8 cellular contexts compared by ENCODE assay signal in the genomic region with DNA sequence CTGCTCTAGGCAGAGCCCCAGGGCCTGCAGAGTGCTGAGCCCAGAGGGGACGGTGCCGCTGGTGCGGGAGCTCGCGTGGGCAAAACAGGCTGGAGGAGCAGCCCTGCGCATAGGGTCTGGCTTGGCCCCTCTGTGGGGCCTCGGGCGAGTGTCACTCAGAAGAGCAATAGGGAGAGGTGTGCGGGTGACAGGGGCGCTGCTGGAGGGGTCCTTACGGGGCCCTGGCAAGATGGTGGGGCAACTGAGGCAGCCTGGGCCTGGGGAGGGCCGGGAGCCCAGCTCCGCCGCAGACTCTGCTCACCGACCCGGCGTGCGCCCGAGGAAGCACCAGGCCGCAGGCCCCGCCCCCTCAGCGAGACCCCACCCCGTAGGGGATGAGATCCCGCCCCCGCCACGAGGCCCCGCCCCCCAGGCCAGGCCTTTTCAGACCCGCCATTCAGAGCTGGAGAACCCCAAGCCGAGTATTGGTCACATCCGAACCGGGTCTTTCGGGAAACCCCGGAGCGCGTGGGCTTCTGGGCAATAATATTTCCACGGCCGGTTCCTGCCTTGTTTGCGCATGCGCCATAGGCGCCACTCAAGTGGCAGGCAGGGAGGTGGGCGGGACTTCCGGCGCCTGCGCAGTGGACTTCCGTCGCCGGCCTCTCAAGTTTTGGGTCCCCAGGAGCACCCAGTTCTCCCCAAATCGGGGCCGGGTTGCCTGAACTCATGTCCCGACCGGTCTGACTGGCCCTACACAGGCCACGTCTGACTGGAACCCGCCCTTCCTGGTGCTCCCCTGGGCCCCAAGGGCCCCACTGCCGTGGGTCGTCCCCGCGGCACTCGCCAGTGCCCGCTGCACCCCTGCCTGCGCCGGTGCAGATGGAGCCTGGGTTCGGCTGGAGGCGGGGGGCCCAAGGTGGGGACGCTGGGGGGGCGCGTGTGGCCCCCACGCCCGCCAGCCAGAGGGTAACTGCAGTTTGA. TPM values are rescaled to one million over a fixed set of nuclear protein-coding genes. Genes with fewer than 3 reads are reported as not detected.
DNase-seq lines count a peak whose midpoint lies in the region; ATAC-seq and TF ChIP-seq lines count a peak whose summit lies in the region.

No MANE protein-coding gene starts in this region.

- H3K9me3 Mint-ChIP-seq in GM23338 = no peaks in the 10 kb centered on the region
- H3K9me3 Mint-ChIP-seq in naive thymus-derived CD4-positive, alpha-beta T cell = no peaks in the 10 kb centered on the region
- H3K9me3 Mint-ChIP-seq in stimulated activated memory B cell treated with anti-CD40 and anti-IgM and Interleukin-4, amounts not matched to agents 10 μg/mL and 1 μg/mL and 100 μg/mL, for 72 hours = no peaks in the 10 kb centered on the region

- H3K4me2 ChIP-seq in GM23338 (peak overlapping the region; percentile 99), fibroblast of lung (ENCODE audit: extremely low read depth, insufficient read depth, low read length) (peak overlapping the region; percentile 82)

- H2AFZ ChIP-seq in GM23338 = peak overlapping the region; percentile 83
- H2AFZ ChIP-seq in fibroblast of lung (ENCODE audit: low read length) = peak overlapping the region; percentile 32

- H3F3A ChIP-seq in GM23338 (replicated peaks; ENCODE audit: low read depth) = 0 out of 2 replicates have a peak, but pooled peaks cover 6% of the 10 kb centered on the region

- H3K9me2 ChIP-seq in GM23338 (ENCODE audit: insufficient read depth) = no peaks in the 10 kb centered on the region

- ATAC-seq in GM23338 = peak; percentile 53
- peak; percentile 97 for ATAC-seq in naive thymus-derived CD4-positive, alpha-beta T cell
- peak; percentile 88 for ATAC-seq in stimulated activated memory B cell treated with anti-CD40 and anti-IgM and Interleukin-4, amounts not matched to agents 10 μg/mL and 1 μg/mL and 100 μg/mL, for 72 hours

- H3K36me3 ChIP-seq in GM23338 (ENCODE audit: insufficient read depth) (no peaks in the 10 kb centered on the region), fibroblast of lung (ENCODE audit: control insufficient read depth, insufficient read depth, low read length) (peaks cover 3% of the 10 kb centered on the region)
- no peaks in the 10 kb centered on the region for H3K36me3 ChIP-seq in naive thymus-derived CD4-positive, alpha-beta T cell (ENCODE audit: control insufficient read depth in 2 of 3, insufficient read depth in 3 of 3, low read length in 3 of 3)

- peak overlapping the region; percentile 70 for H3K4me3 Mint-ChIP-seq in GM23338
- H3K4me3 Mint-ChIP-seq in naive thymus-derived CD4-positive, alpha-beta T cell = peak overlapping the region; percentile 78 to 88 (median 82)
- H3K4me3 Mint-ChIP-seq in stimulated activated memory B cell treated with anti-CD40 and anti-IgM and Interleukin-4, amounts not matched to agents 10 μg/mL and 1 μg/mL and 100 μg/mL, for 72 hours = peak overlapping the region; percentile 83

- H3K9ac ChIP-seq in fibroblast of lung (ENCODE audit: insufficient read depth, low read length) = peak overlapping the region; percentile 77

- POLR2A ChIA-PET in naive thymus-derived CD4-positive, alpha-beta T cell (lab: Charles Lee) = interaction anchor here (0.5 to 4.9 kb wide), 26 partner anchors 13 to 153 kb away, joined by 3 to 42 read pairs (median 4); a partner anchor contains a TSS

- no peak for TF ChIP-seq CTCF in GM23338 (conservative IDR thresholded peaks at IDR 0.05; ENCODE audit: low read depth in 2 of 2)
- TF ChIP-seq CTCF in fibroblast of lung (conservative IDR thresholded peaks at IDR 0.05 in 1 of 2, IDR thresholded peaks at IDR 0.05 in 1 of 2; ENCODE audit: low read depth in 1 of 2, low read length in 2 of 2) = no peak

- H3K4me1 Mint-ChIP-seq in GM23338 = peaks cover 4% of the 10 kb centered on the region; the same call in 2 of the 3 replicates
- peaks cover 5 to 15% (median 6%) of the 10 kb centered on the region in 7 donors for H3K4me1 Mint-ChIP-seq in naive thymus-derived CD4-positive, alpha-beta T cell
- peaks cover 20% of the 10 kb centered on the region for H3K4me1 Mint-ChIP-seq in stimulated activated memory B cell treated with anti-CD40 and anti-IgM and Interleukin-4, amounts not matched to agents 10 μg/mL and 1 μg/mL and 100 μg/mL, for 72 hours

- H3K79me2 ChIP-seq in GM23338 (replicated peaks; ENCODE audit: insufficient read depth) (no peaks in the 10 kb centered on the region), fibroblast of lung (ENCODE audit: control insufficient read depth, insufficient read depth, low read length) (no peaks in the 10 kb centered on the region)

- CTCF ChIA-PET in naive thymus-derived CD4-positive, alpha-beta T cell (lab: Charles Lee) = interaction anchor here (0.5 to 1.5 kb wide), 5 partner anchors 12 to 226 kb away, joined by 3 to 4 read pairs (median 3); a partner anchor contains a TSS

- H3K27me3 Mint-ChIP-seq in GM23338 (ENCODE audit: insufficient read depth, low read depth, poor library complexity) = peaks cover 3% of the 10 kb centered on the region
- H3K27me3 Mint-ChIP-seq in naive thymus-derived CD4-positive, alpha-beta T cell = peaks cover 0 to 6% (median 4%) of the 10 kb centered on the region in 5 donors
- peaks cover 9% of the 10 kb centered on the region for H3K27me3 Mint-ChIP-seq in stimulated activated memory B cell treated with anti-CD40 and anti-IgM and Interleukin-4, amounts not matched to agents 10 μg/mL and 1 μg/mL and 100 μg/mL, for 72 hours

- H3K36me3 Mint-ChIP-seq in GM23338 (ENCODE audit: low read depth) = no peaks in the 10 kb centered on the region
- H3K36me3 Mint-ChIP-seq in naive thymus-derived CD4-positive, alpha-beta T cell = no peaks in the 10 kb centered on the region
- no peaks in the 10 kb centered on the region for H3K36me3 Mint-ChIP-seq in stimulated activated memory B cell treated with anti-CD40 and anti-IgM and Interleukin-4, amounts not matched to agents 10 μg/mL and 1 μg/mL and 100 μg/mL, for 72 hours

- H4K20me1 ChIP-seq in GM23338 (replicated peaks; ENCODE audit: insufficient read depth) = no peaks in the 10 kb centered on the region
- H4K20me1 ChIP-seq in fibroblast of lung (ENCODE audit: control insufficient read depth, extremely low read depth, insufficient read depth, low read length) = no peaks in the 10 kb centered on the region

- H3K27ac Mint-ChIP-seq in GM23338 = no peak overlapping the region
- peak overlapping the region; percentile 21 to 92 (median 73) for H3K27ac Mint-ChIP-seq in naive thymus-derived CD4-positive, alpha-beta T cell
- H3K27ac Mint-ChIP-seq in stimulated activated memory B cell treated with anti-CD40 and anti-IgM and Interleukin-4, amounts not matched to agents 10 μg/mL and 1 μg/mL and 100 μg/mL, for 72 hours = peak overlapping the region; percentile 69

- H3K27ac ChIP-seq in GM23338 (ENCODE audit: low read depth) = peak overlapping the region; percentile 76; the same call in 1 of the 2 replicates
- H3K27ac ChIP-seq in fibroblast of lung (ENCODE audit: insufficient read depth, low read length) = peak overlapping the region; percentile 62
- peak overlapping the region; percentile 91 for H3K27ac ChIP-seq in naive thymus-derived CD4-positive, alpha-beta T cell (ENCODE audit: low read depth, low read length)

- H3K4me3 ChIP-seq in GM23338 = peak overlapping the region; percentile 94
- H3K4me3 ChIP-seq in fibroblast of lung (replicated peaks in 1 of 4; ENCODE audit: control extremely low read depth in 1 of 4, insufficient read depth in 1 of 4, low read depth in 3 of 4, low read length in 4 of 4) = peak overlapping the region; percentile 58 to 81 (median 62)
- H3K4me3 ChIP-seq in naive thymus-derived CD4-positive, alpha-beta T cell (ENCODE audit: low read length) = peak overlapping the region; percentile 86

- no peaks in the 10 kb centered on the region for H3K9me3 ChIP-seq in fibroblast of lung (ENCODE audit: control insufficient read depth, insufficient read depth, low read depth, low read length)
- H3K9me3 ChIP-seq in naive thymus-derived CD4-positive, alpha-beta T cell (ENCODE audit: control insufficient read depth in 2 of 3, low read length in 3 of 3) = no peaks in the 10 kb centered on the region

- peaks cover 9% of the 10 kb centered on the region; the same call in 1 of the 2 replicates for H3K27me3 ChIP-seq in GM23338 (ENCODE audit: insufficient read depth)
- H3K27me3 ChIP-seq in fibroblast of lung (ENCODE audit: control insufficient read depth, insufficient read depth, low read length) = no peaks in the 10 kb centered on the region
- H3K27me3 ChIP-seq in naive thymus-derived CD4-positive, alpha-beta T cell (ENCODE audit: control insufficient read depth in 2 of 2, insufficient read depth in 2 of 2, low read length in 2 of 2) = no peaks in the 10 kb centered on the region

- H3K4me1 ChIP-seq in GM23338 (ENCODE audit: insufficient read depth) (peaks cover 3% of the 10 kb centered on the region; the same call in 1 of the 2 replicates), fibroblast of lung (ENCODE audit: control insufficient read depth, extremely low read depth, insufficient read depth, low read length) (peaks cover 8% of the 10 kb centered on the region)
- peaks cover 9 to 11% of the 10 kb centered on the region in 2 donors for H3K4me1 ChIP-seq in naive thymus-derived CD4-positive, alpha-beta T cell (ENCODE audit: control insufficient read depth in 2 of 2, insufficient read depth in 2 of 2, low read length in 2 of 2)

- DNase-seq in Daoy (ENCODE audit: low read depth) = peak; percentile 99
- DNase-seq in GM23338 (ENCODE audit: low spot score) = peak; percentile 98
- peak; percentile 95 for DNase-seq in Kasumi-1 (lab: John Stamatoyannopoulos, UW)
- DNase-seq in RKO (ENCODE audit: low spot score) = peak; percentile 100
- peak; percentile 93 to 98 for DNase-seq in activated T-helper 1 cell treated with anti-CD3 and anti-CD28 coated beads, Interleukin-2, amount 50 U/mL, for 16 hours (ENCODE audit: low read depth in 1 of 2, low spot score in 1 of 2)
- DNase-seq in fibroblast of lung (ENCODE audit: low read depth in 2 of 2) = peak; percentile 92 to 98
- DNase-seq in naive thymus-derived CD4-positive, alpha-beta T cell = peak; percentile 93 to 99 (median 99)

- intact Hi-C loops in naive thymus-derived CD4-positive, alpha-beta T cell (cut with micrococcal nuclease) = loop anchor here (1.0 to 10.0 kb wide), 17 partner anchors 13 to 676 kb away; a partner anchor contains a TSS

RNA-seq across cellular contexts. Expression of a gene that starts 1.3 kb away (rescaled TPM):
- total RNA-seq in Daoy (2014; rRNA removed; shearing (Covaris generic)) = not detected in 2 replicates
- total RNA-seq in GM23338 (2014; rRNA removed; shearing (Covaris generic)) = 1.4 and 1.9 TPM in 2 replicates
- 5.6 and 7.4 TPM in 2 replicates for polyA plus RNA-seq in GM23338 (2016; fragmentation: Nextera tagmentation; extraction: Ambion mirVana)
- total RNA-seq in fibroblast of lung = 0.26 and 0.33 TPM in 2 replicates
- polyA plus RNA-seq in fibroblast of lung = 0.14 and 0.34 TPM in 2 replicates
- 1.8 and 6.7 TPM in 2 replicates for polyA plus RNA-seq in fibroblast of lung (2012)
- polyA minus RNA-seq in fibroblast of lung (ENCODE audit: low replicate concordance) = 0.82 TPM in 1 of 2 replicates, not detected in the other
- total RNA-seq in naive thymus-derived CD4-positive, alpha-beta T cell = 1 to 10 TPM in 4 of 5 experiments, under 1 TPM in 1; 0.85 to 4.3 (median 1.2) TPM
- polyA plus RNA-seq in naive thymus-derived CD4-positive, alpha-beta T cell = not detected

RNA-seq across cellular contexts. Expression of a gene that starts 1.6 kb away (rescaled TPM):
- 0.91 TPM in 1 of 2 replicates, not detected in the other for total RNA-seq in Daoy (2014; rRNA removed; shearing (Covaris generic))
- 1.4 and 2.0 TPM in 2 replicates for total RNA-seq in GM23338 (2014; rRNA removed; shearing (Covaris generic))
- polyA plus RNA-seq in GM23338 (2016; fragmentation: Nextera tagmentation; extraction: Ambion mirVana) (2.0 and 3.2 TPM in 2 replicates), fibroblast of lung (0.19 and 0.25 TPM in 2 replicates)
- 0.51 and 0.66 TPM in 2 replicates for total RNA-seq in fibroblast of lung
- polyA plus RNA-seq in fibroblast of lung (2012) = 0.33 and 0.78 TPM in 2 replicates
- not detected in 2 replicates for polyA minus RNA-seq in fibroblast of lung (ENCODE audit: low replicate concordance)
- total RNA-seq in naive thymus-derived CD4-positive, alpha-beta T cell = under 1 TPM in 3 of 5 experiments, not detected in 2; 0.45 to 0.63 (median 0.46) TPM
- under 1 TPM in 1 of 2 donors, not detected in 1; 0.52 TPM for polyA plus RNA-seq in naive thymus-derived CD4-positive, alpha-beta T cell

RNA-seq across cellular contexts. Expression of a gene that starts 3.9 kb away (rescaled TPM):
- 0.21 TPM in 1 of 2 replicates, not detected in the other for total RNA-seq in Daoy (2014; rRNA removed; shearing (Covaris generic))
- 0.63 TPM in 1 of 2 replicates, not detected in the other for total RNA-seq in GM23338 (2014; rRNA removed; shearing (Covaris generic))
- not detected in 2 replicates for polyA plus RNA-seq in GM23338 (2016; fragmentation: Nextera tagmentation; extraction: Ambion mirVana)
- under 0.01 TPM in 1 of 2 replicates, not detected in the other for total RNA-seq in fibroblast of lung
- polyA plus RNA-seq in fibroblast of lung = not detected in 2 replicates
- not detected in 2 replicates for polyA plus RNA-seq in fibroblast of lung (2012)
- not detected in 2 replicates for polyA minus RNA-seq in fibroblast of lung (ENCODE audit: low replicate concordance)
- total RNA-seq in naive thymus-derived CD4-positive, alpha-beta T cell = under 1 TPM in 1 of 5 experiments, not detected in 4; 0.12 TPM
- polyA plus RNA-seq in naive thymus-derived CD4-positive, alpha-beta T cell = not detected

RNA-seq across cellular contexts. Expression of a gene that starts 7.3 kb away (rescaled TPM):
- total RNA-seq in Daoy (2014; rRNA removed; shearing (Covaris generic)) = not detected in 2 replicates
- not detected in 2 replicates for total RNA-seq in GM23338 (2014; rRNA removed; shearing (Covaris generic))
- not detected in 2 replicates for polyA plus RNA-seq in GM23338 (2016; fragmentation: Nextera tagmentation; extraction: Ambion mirVana)
- total RNA-seq in fibroblast of lung = not detected in 2 replicates
- polyA plus RNA-seq in fibroblast of lung = not detected in 2 replicates
- not detected in 2 replicates for polyA plus RNA-seq in fibroblast of lung (2012)
- not detected in 2 replicates for polyA minus RNA-seq in fibroblast of lung (ENCODE audit: low replicate concordance)
- under 1 TPM in 2 of 5 experiments, not detected in 3; 0.16 TPM for total RNA-seq in naive thymus-derived CD4-positive, alpha-beta T cell
- not detected for polyA plus RNA-seq in naive thymus-derived CD4-positive, alpha-beta T cell

RNA-seq across cellular contexts. Expression of a gene that starts 17.7 kb away (rescaled TPM):
- total RNA-seq in Daoy (2014; rRNA removed; shearing (Covaris generic)) = 294 and 321 TPM in 2 replicates
- 334 and 374 TPM in 2 replicates for total RNA-seq in GM23338 (2014; rRNA removed; shearing (Covaris generic))
- polyA plus RNA-seq in GM23338 (2016; fragmentation: Nextera tagmentation; extraction: Ambion mirVana) (389 and 408 TPM in 2 replicates), fibroblast of lung (332 and 663 TPM in 2 replicates)
- 106 and 111 TPM in 2 replicates for total RNA-seq in fibroblast of lung
- polyA plus RNA-seq in fibroblast of lung (2012) = 417 and 877 TPM in 2 replicates
- 443 and 880 TPM in 2 replicates for polyA minus RNA-seq in fibroblast of lung (ENCODE audit: low replicate concordance)
- total RNA-seq in naive thymus-derived CD4-positive, alpha-beta T cell = 100 to 1,000 TPM in 1 of 5 experiments, 10 to 100 TPM in 4; 44.2 to 260 (median 87.5) TPM
- polyA plus RNA-seq in naive thymus-derived CD4-positive, alpha-beta T cell = 10 to 100 TPM; 17.5 to 49.9 TPM

Comparison
In these comparisons a context has a peak if more than half of its experiments do, and no peak if none do; other contexts are left out.
1. Peak in every context shown above with its lines: DNase-seq, ATAC-seq, H3K4me3 ChIP-seq and H3K27ac ChIP-seq.